In the genomic region with DNA sequence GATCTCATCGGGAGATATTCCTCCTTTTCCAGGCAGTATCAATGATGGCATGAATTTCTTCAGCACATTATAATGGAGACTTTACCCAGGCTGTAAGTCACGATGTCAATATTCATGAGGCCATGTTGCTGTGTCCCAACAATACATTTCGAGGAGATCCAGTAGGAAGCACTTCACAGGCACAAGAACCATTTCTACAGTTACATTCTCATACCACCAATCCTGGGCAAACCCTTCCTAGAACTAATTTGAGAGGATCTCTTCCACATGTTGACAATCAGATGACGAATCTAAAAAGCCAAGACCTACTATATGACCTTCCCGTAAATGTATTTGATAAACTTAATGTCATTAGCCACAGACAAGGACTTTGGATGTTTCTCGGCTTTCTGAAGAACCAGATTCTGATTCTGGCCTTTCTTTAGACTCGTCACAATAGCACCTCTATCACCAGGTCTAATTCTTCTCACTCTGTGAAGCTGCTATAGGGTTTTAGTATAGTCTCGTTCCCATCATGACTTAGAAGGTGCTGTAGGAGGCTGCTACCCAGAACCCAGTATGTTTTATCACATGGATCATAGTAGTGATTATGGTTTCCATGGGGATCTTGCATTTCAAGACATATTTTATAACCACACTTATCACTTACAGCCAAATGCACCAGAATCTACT, we compare ENCODE assay signal across 1 cellular context.
TF ChIP-seq lines count a peak whose summit lies in the region.

No MANE protein-coding gene starts in this region.

TF ChIP-seq in IMR-90, 13 proteins besides CTCF, POLR2A, EP300 and RAD21:
- TF ChIP-seq RFX5 (IDR thresholded peaks at IDR 0.05; ENCODE audit: low read depth, low read length) (no peak), CEBPB (IDR thresholded peaks at IDR 0.05; ENCODE audit: low read depth, low read length) (no peak), CHD1 (IDR thresholded peaks at IDR 0.05; ENCODE audit: low read depth, low read length) (no peak), SMC3 (IDR thresholded peaks at IDR 0.05; ENCODE audit: low read depth, low read length) (no peak), FOS (IDR thresholded peaks at IDR 0.05; ENCODE audit: low read depth, low read length) (no peak), MXI1 (IDR thresholded peaks at IDR 0.05; ENCODE audit: borderline replicate concordance, low read depth, low read length) (no peak), MAFK (IDR thresholded peaks at IDR 0.05; ENCODE audit: low read depth, low read length) (no peak), BHLHE40 (IDR thresholded peaks at IDR 0.05; ENCODE audit: low read depth, low read length) (no peak)
